ENCODE assay signal across 8 cellular contexts in genomic region chr17:66255112-66255511, GRCh38. TPM values are rescaled to one million over a fixed set of nuclear protein-coding genes. Genes with fewer than 3 reads are reported as not detected.
A peak's percentile ranks its signal among the peaks of the same experiment; 100 is the strongest.
DNase-seq lines count a peak whose midpoint lies in the region; ATAC-seq, FAIRE-seq and TF ChIP-seq lines count a peak whose summit lies in the region.

No MANE protein-coding gene starts in this region.

- H3K9me3 ChIP-seq in spleen, result no peaks in the 10 kb centered on the region

- peak; percentile 43 to 78 (median 74) for TF ChIP-seq CTCF in spleen (IDR thresholded peaks at IDR 0.05 in 8 of 11, conservative IDR thresholded peaks at IDR 0.05 in 3 of 11)

- H3K27ac ChIP-seq in spleen, result no peak overlapping the region

- no peak for TF ChIP-seq POLR2A in spleen (IDR thresholded peaks at IDR 0.05)

- ATAC-seq in HG03469 (IDR thresholded peaks at IDR 0.05; ENCODE audit: unreplicated experiment), result no peak

- H3K4me3 ChIP-seq in spleen, result no peak overlapping the region

- no peaks in the 10 kb centered on the region for H3K36me3 ChIP-seq in spleen

- intact Hi-C loops in spleen (cut with DNase I; ENCODE audit: low total_unique reads), result loop anchor here (2.0 to 5.0 kb wide), 2 partner anchors 312 to 418 kb away; no protein-coding TSS in a partner anchor

- 21 to 29% (median 25%) methylated on average over 4 of the region's 4 CpGs for WGBS in spleen, 5 donors

- peak; percentile 87 for FAIRE-seq in RCC 7860 (lab: Jason Lieb, UNC)

- peak; percentile 20 for DNase-seq in stimulated activated CD4-positive, alpha-beta T cell treated with anti-CD3 and anti-CD28 coated beads, Interleukin-15, amount 100 ng/mL, for 24 hours
- no peak for DNase-seq in stimulated activated CD4-positive, alpha-beta T cell treated with anti-CD3 and anti-CD28 coated beads, Interleukin-1b, Interleukin-23, amount 100 ng/mL, for 48 hours
- DNase-seq in LHCN-M2 (ENCODE audit: low read depth) (peak; percentile 74), RCC 7860 (ENCODE audit: low spot score) (peak; percentile 73), astrocyte of the hippocampus (ENCODE audit: low read depth, low spot score) (peak; percentile 85), iPS DF 19.7 (ENCODE audit: low read depth, low spot score) (peak; percentile 35), spleen (no peak)

- H3K4me1 ChIP-seq in spleen, result peaks cover 0 to 15% (median 4%) of the 10 kb centered on the region in 6 donors

- no peaks in the 10 kb centered on the region for H3K27me3 ChIP-seq in spleen (replicated peaks in 1 of 7)

RNA-seq across cellular contexts. Expression of gene APOH, which starts 25.9 kb away (rescaled TPM):
- not detected in 2 replicates for total RNA-seq in LHCN-M2 (2014; rRNA removed)
- polyA plus RNA-seq in LHCN-M2 (2012), result not detected
- total RNA-seq in spleen, result 1 to 10 TPM in 1 of 7 donors, not detected in 6; 1.2 TPM
- polyA plus RNA-seq in spleen, result not detected

RNA-seq across cellular contexts. Expression of gene PRKCA, which starts 47.3 kb away (rescaled TPM):
- total RNA-seq in LHCN-M2 (2014; rRNA removed) (24.0 and 26.8 TPM in 2 replicates), spleen (10 to 100 TPM; 18.4 to 59.7 (median 45.8) TPM)
- 20.3 TPM for polyA plus RNA-seq in LHCN-M2 (2012)
- 1 to 10 TPM; 1.7 to 3.2 (median 1.9) TPM for polyA plus RNA-seq in spleen

Comparison
In these comparisons a context has a peak if more than half of its experiments do, and no peak if none do; other contexts are left out.
1. DNase-seq: peak in stimulated activated CD4-positive, alpha-beta T cell treated with anti-CD3 and anti-CD28 coated beads, Interleukin-15, amount 100 ng/mL, for 24 hours (single experiment), LHCN-M2 (single experiment), RCC 7860 (single experiment), astrocyte of the hippocampus (single experiment) and iPS DF 19.7 (single experiment); none in stimulated activated CD4-positive, alpha-beta T cell treated with anti-CD3 and anti-CD28 coated beads, Interleukin-1b, Interleukin-23, amount 100 ng/mL, for 48 hours (single experiment) and spleen (single experiment).